In genomic region chr12:48865441-48866290, GRCh38 we compare ENCODE assay signal across 8 cellular contexts. TPM values are rescaled to one million over a fixed set of nuclear protein-coding genes. Genes with fewer than 3 reads are reported as not detected.
DNase-seq lines count a peak whose midpoint lies in the region; ATAC-seq, FAIRE-seq and TF ChIP-seq lines count a peak whose summit lies in the region.

Gene RND1, minus strand, starts transcription at chr12:48865870. Its CDS starts 103 bp downstream, at chr12:48865767.

- FAIRE-seq in endothelial cell of umbilical vein (lab: Jason Lieb, UNC): peak; percentile 98

- peak within 1 kb of the TSS; percentile 76 for H3K9ac ChIP-seq in HUES48 (ENCODE audit: low read depth, low read length)
- H3K9ac ChIP-seq in NT2/D1 (ENCODE audit: insufficient read length, low read depth): peak within 1 kb of the TSS; percentile 70
- peak within 1 kb of the TSS; percentile 28 for H3K9ac ChIP-seq in endothelial cell of umbilical vein (replicated peaks; ENCODE audit: extremely low read depth, insufficient read depth, low read length)

- ATAC-seq in GM21423 (IDR thresholded peaks at IDR 0.05; ENCODE audit: unreplicated experiment): peak; percentile 88

- H3K36me3 ChIP-seq in HUES48 (ENCODE audit: control insufficient read depth, insufficient read depth, low read length) (peaks cover 22% of the 10 kb centered on the region), NT2/D1 (ENCODE audit: insufficient read depth, insufficient read length, low read length) (peaks cover 36% of the 10 kb centered on the region), endothelial cell of umbilical vein (ENCODE audit: control insufficient read depth in 2 of 2, extremely low read depth in 1 of 2, insufficient read depth in 2 of 2, low read length in 2 of 2) (no peaks in the 10 kb centered on the region)

- intact Hi-C loops in endothelial cell of umbilical vein (cut with micrococcal nuclease): loop anchor here (1.0 to 2.0 kb wide), 2 partner anchors 13 to 17 kb away; partner anchors contain the start of gene DDX23

- peak within 1 kb of the TSS; percentile 85 for H3K4me3 Mint-ChIP-seq in mesothelial cell of epicardium

- H4K20me1 ChIP-seq in endothelial cell of umbilical vein (replicated peaks; ENCODE audit: control insufficient read depth, extremely low read depth, insufficient read depth, low read length): no peaks in the 10 kb centered on the region

- H3K27me3 ChIP-seq in HUES48 (ENCODE audit: control insufficient read depth, insufficient read depth, low read length) (no peaks in the 10 kb centered on the region), NT2/D1 (ENCODE audit: insufficient read depth, insufficient read length) (no peaks in the 10 kb centered on the region), endothelial cell of umbilical vein (ENCODE audit: control insufficient read depth in 2 of 2, insufficient read depth in 2 of 2, low read length in 2 of 2) (peaks cover 17% of the 10 kb centered on the region in 2 experiments)

- H3K4me1 ChIP-seq in HUES48 (ENCODE audit: control insufficient read depth, insufficient read depth, low read length) (peaks cover 24% of the 10 kb centered on the region), NT2/D1 (ENCODE audit: insufficient read depth, insufficient read length) (peaks cover 15% of the 10 kb centered on the region), endothelial cell of umbilical vein (ENCODE audit: control insufficient read depth, extremely low read depth, insufficient read depth, low read length) (peaks cover 12% of the 10 kb centered on the region)

- DNase-seq in D341Med (ENCODE audit: low spot score): peak; percentile 92
- DNase-seq in NT2/D1 (ENCODE audit: low read depth, low spot score): peak; percentile 97
- DNase-seq in activated T-cell treated with anti-CD3 and anti-CD28 coated beads for 1 hour (ENCODE audit: low read depth): peak; percentile 64
- peak; percentile 95 for DNase-seq in endothelial cell of umbilical vein (ENCODE audit: low read depth, low spot score)
- DNase-seq in mesothelial cell of epicardium (ENCODE audit: low spot score in 2 of 2, unreplicated experiment in 2 of 2): peak; percentile 77 to 86
- peak; percentile 56 to 62 for DNase-seq in stimulated activated CD8-positive, alpha-beta memory T cell treated with anti-CD3 and anti-CD28 coated beads, Interleukin-15, amount 100 ng/mL, for 4 hours (ENCODE audit: low read depth in 2 of 2)

- BruUV-seq in endothelial cell of umbilical vein (replicated peaks; lab: Mats Ljungman, UMichigan): TSS peak; percentile 70

- no peaks in the 10 kb centered on the region for H3K9me3 ChIP-seq in HUES48 (ENCODE audit: control insufficient read depth, insufficient read depth, low read length)
- H3K9me3 ChIP-seq in NT2/D1 (ENCODE audit: insufficient read depth, low read length): no peaks in the 10 kb centered on the region
- no peaks in the 10 kb centered on the region for H3K9me3 ChIP-seq in endothelial cell of umbilical vein (replicated peaks; ENCODE audit: control insufficient read depth, insufficient read depth, low read length)

- H3K27ac Mint-ChIP-seq in mesothelial cell of epicardium: peak within 1 kb of the TSS; percentile 70

- peak; percentile 97 for TF ChIP-seq POLR2A in endothelial cell of umbilical vein (IDR thresholded peaks at IDR 0.05; ENCODE audit: low read depth, low read length)

- H3K9me1 ChIP-seq in endothelial cell of umbilical vein (replicated peaks; ENCODE audit: control insufficient read depth, extremely low read depth, insufficient read depth, low read length): no peaks in the 10 kb centered on the region

- H3K27ac ChIP-seq in HUES48 (ENCODE audit: low read depth, low read length) (peak within 1 kb of the TSS; percentile 73), endothelial cell of umbilical vein (ENCODE audit: insufficient read depth, low read depth, low read length) (no peak within 1 kb of the TSS)

- H3K27me3 Mint-ChIP-seq in mesothelial cell of epicardium (ENCODE audit: low read depth): no peaks in the 10 kb centered on the region

- peak within 1 kb of the TSS; percentile 66 for H3K4me2 ChIP-seq in endothelial cell of umbilical vein (ENCODE audit: insufficient read depth, low read length)

- TF ChIP-seq CTCF in endothelial cell of umbilical vein (IDR thresholded peaks at IDR 0.05; ENCODE audit: extremely low read depth in 1 of 2, insufficient read depth in 1 of 2, low read depth in 1 of 2, low read length in 2 of 2) (no peak), mesothelial cell of epicardium (IDR thresholded peaks at IDR 0.05; ENCODE audit: unreplicated experiment) (no peak)

- no peaks in the 10 kb centered on the region for H3K9me3 Mint-ChIP-seq in mesothelial cell of epicardium

- CTCF ChIA-PET in endothelial cell of umbilical vein (lab: Charles Lee): interaction anchor here (0.8 to 9.2 kb wide), 9 partner anchors 9 to 131 kb away, joined by 3 to 96 read pairs (median 4); partner anchors contain the start of gene DDX23

- peaks cover 13% of the 10 kb centered on the region for H3K36me3 Mint-ChIP-seq in mesothelial cell of epicardium

- peak within 1 kb of the TSS; percentile 74 for H2AFZ ChIP-seq in endothelial cell of umbilical vein (ENCODE audit: low read depth, low read length)

- dilution Hi-C loops in endothelial cell of umbilical vein (cut with MboI; ENCODE audit: extremely low pct_ligation_motif_present, low sequenced_read_pairs): no loop called here

- no peaks in the 10 kb centered on the region for H3K79me2 ChIP-seq in endothelial cell of umbilical vein (ENCODE audit: control insufficient read depth, insufficient read depth, low read length)

- H3K4me3 ChIP-seq in HUES48 (ENCODE audit: low read depth, low read length) (peak within 1 kb of the TSS; percentile 87), NT2/D1 (ENCODE audit: insufficient read length, low read depth) (peak within 1 kb of the TSS; percentile 84), endothelial cell of umbilical vein (replicated peaks in 1 of 3; ENCODE audit: insufficient read depth in 1 of 3, low read depth in 1 of 3, low read length in 3 of 3) (peak within 1 kb of the TSS in 2 of 3 experiments; percentile 43 to 52)

- peaks cover 41% of the 10 kb centered on the region for H3K4me1 Mint-ChIP-seq in mesothelial cell of epicardium

- POLR2A ChIA-PET in endothelial cell of umbilical vein (lab: Charles Lee): interaction anchor here (0.7 to 2.1 kb wide), 11 partner anchors 9 to 92 kb away, joined by 3 to 23 read pairs (median 5); partner anchors contain the start of genes ARF3 and DDX23

TF ChIP-seq in endothelial cell of umbilical vein, 7 proteins besides CTCF, POLR2A, EP300 and RAD21:
- TF ChIP-seq POLR2AphosphoS5 (IDR thresholded peaks at IDR 0.05; ENCODE audit: insufficient read depth, low read depth, low read length): peak; percentile 83
- TF ChIP-seq JUN (IDR thresholded peaks at IDR 0.05; ENCODE audit: borderline replicate concordance, insufficient read depth, insufficient read length, low read depth): no peak
TF ChIP-seq in endothelial cell of umbilical vein: peak in this region for 1.

RNA-seq across cellular contexts. Expression of gene RND1, which starts in this region (rescaled TPM):
- total RNA-seq in endothelial cell of umbilical vein (4.0 and 4.4 TPM in 2 replicates), mesothelial cell of epicardium (14.9 to 15.8 TPM (median 15.0 TPM) in 3 replicates)
- polyA plus RNA-seq in endothelial cell of umbilical vein: 5.2 and 9.9 TPM in 2 replicates
- polyA plus RNA-seq in endothelial cell of umbilical vein (2011; cell fraction: cytosol; rRNA removed): 9.8 and 11.5 TPM in 2 replicates
- polyA plus RNA-seq in endothelial cell of umbilical vein (2011; cell fraction: nucleus; rRNA removed): 34.0 and 46.2 TPM in 2 replicates
- 10.9 and 17.4 TPM in 2 replicates for polyA plus RNA-seq in endothelial cell of umbilical vein (2012)
- polyA minus RNA-seq in endothelial cell of umbilical vein: 9.4 and 16.2 TPM in 2 replicates
- polyA minus RNA-seq in endothelial cell of umbilical vein (2011; cell fraction: cytosol; rRNA and poly(A)+ RNA removed): not detected
- polyA minus RNA-seq in endothelial cell of umbilical vein (2011; cell fraction: nucleus; rRNA and poly(A)+ RNA removed): 21.3 and 21.6 TPM in 2 replicates
